8 cellular contexts compared by ENCODE assay signal in the genomic region with DNA sequence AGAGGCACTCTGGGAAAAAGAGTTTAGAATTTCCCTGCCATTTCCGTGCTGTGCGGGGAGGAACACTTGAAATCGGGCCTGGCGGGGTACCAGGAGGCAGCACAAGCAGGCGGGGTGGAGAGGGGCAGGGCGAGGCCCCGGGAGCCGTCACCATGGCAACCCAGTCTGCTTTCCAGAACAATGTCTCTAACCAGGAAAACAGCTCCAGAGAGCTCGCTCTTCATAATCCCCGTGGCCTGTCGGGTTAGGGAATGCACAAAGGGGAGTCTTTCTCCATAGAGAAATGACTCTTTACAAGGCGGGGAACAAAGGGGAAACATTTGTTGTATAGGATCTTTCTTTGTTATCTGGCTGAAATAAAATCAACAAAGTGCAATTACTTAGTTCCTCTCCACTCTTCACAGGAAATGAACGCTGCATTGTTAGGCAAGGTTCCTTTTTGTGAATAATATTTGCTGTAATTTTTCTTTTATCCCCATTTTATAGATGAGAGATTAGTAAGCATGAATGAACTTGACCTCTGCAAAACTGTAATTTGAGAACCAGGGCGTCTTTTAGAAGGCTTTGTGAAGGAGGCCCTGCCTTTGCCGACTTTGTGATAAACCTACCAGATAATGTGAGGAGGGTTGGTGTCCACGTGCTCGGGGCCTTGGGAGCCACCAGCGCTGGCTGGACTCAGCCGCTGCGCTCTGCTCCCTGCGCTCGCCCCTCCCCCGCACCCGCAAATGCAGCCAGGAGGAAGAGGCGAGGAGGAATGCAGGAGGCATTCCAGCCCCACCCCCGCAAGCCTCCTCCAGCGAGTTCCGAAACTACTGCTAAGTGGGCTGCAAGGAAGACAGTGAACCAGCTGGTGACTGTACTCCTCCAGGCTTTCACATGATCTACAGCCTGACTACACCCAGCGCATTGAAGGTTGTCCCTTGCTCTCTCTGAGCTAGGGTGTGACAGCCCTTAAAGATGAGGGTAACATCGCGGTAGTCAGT.
A peak's percentile ranks its signal among the peaks of the same experiment; 100 is the strongest.
DNase-seq lines count a peak whose midpoint lies in the region; ATAC-seq, FAIRE-seq and TF ChIP-seq lines count a peak whose summit lies in the region.

No MANE protein-coding gene starts in this region.

- ATAC-seq in HG02588 (IDR thresholded peaks at IDR 0.05; ENCODE audit: unreplicated experiment) = no peak

- H3K9me3 Mint-ChIP-seq in Caco-2 (ENCODE audit: unreplicated experiment) (peaks cover 54% of the 10 kb centered on the region), brain (peaks cover 49 to 72% (median 67%) of the 10 kb centered on the region in 5 experiments)

- no peaks in the 10 kb centered on the region for H3K27me3 ChIP-seq in Caco-2 (replicated peaks; ENCODE audit: control insufficient read depth, insufficient read depth, low read length)
- no peaks in the 10 kb centered on the region for H3K27me3 ChIP-seq in iPS DF 6.9 (ENCODE audit: control insufficient read depth, insufficient read depth, low read length)

- H3K4me3 ChIP-seq in Caco-2 (ENCODE audit: low read depth, low read length) (no peak overlapping the region), iPS DF 6.9 (ENCODE audit: low read length) (no peak overlapping the region)

- H3K4me3 Mint-ChIP-seq in Caco-2 (ENCODE audit: unreplicated experiment) (no peak overlapping the region), brain (peak overlapping the region; percentile 46 to 68 (median 61))

- H3K36me3 ChIP-seq in Caco-2 (ENCODE audit: control insufficient read depth, insufficient read depth, low read length) = no peaks in the 10 kb centered on the region
- H3K36me3 ChIP-seq in iPS DF 6.9 (ENCODE audit: control insufficient read depth, insufficient read depth, low read length) = no peaks in the 10 kb centered on the region

- H3K27ac Mint-ChIP-seq in Caco-2 (ENCODE audit: unreplicated experiment) = no peak overlapping the region
- H3K27ac Mint-ChIP-seq in brain = peak overlapping the region; percentile 82 to 94 (median 92)

- POLR2A ChIA-PET in Caco-2 (lab: Charles Lee) = no interaction called here

- FAIRE-seq in D721Med (lab: Jason Lieb, UNC) = no peak

- peaks cover 12% of the 10 kb centered on the region for H3K4me1 Mint-ChIP-seq in Caco-2 (ENCODE audit: low read depth, unreplicated experiment)
- peaks cover 64% of the 10 kb centered on the region for H3K4me1 Mint-ChIP-seq in brain

- WGBS in iPS DF 6.9 (ENCODE audit: insufficient coverage, insufficient read length) = no CpG with 5 or more reads among the region's 31 CpGs

- TF ChIP-seq CTCF in Caco-2 (IDR thresholded peaks at IDR 0.05; ENCODE audit: insufficient read depth in 1 of 2, low read depth in 1 of 2, low read length in 1 of 2, severe bottlenecking in 1 of 2, unreplicated experiment in 1 of 2) (no peak), brain (conservative IDR thresholded peaks at IDR 0.05) (no peak), D721Med (IDR thresholded peaks at IDR 0.05; ENCODE audit: insufficient read depth, missing control alignments) (no peak)

- no peak overlapping the region for H3K27ac ChIP-seq in iPS DF 6.9 (ENCODE audit: low read length)

- H3K4me1 ChIP-seq in Caco-2 = peaks cover 22% of the 10 kb centered on the region
- peaks cover 10% of the 10 kb centered on the region; the same call in 1 of the 2 replicates for H3K4me1 ChIP-seq in iPS DF 6.9 (ENCODE audit: control insufficient read depth, insufficient read depth, low read length)

- H3K27me3 Mint-ChIP-seq in Caco-2 (ENCODE audit: insufficient read depth, unreplicated experiment) (no peaks in the 10 kb centered on the region), brain (no peaks in the 10 kb centered on the region)

- no TSS peak for BruUV-seq in Caco-2 (replicated peaks; lab: Mats Ljungman, UMichigan)

- H3K9me3 ChIP-seq in Caco-2 (peaks cover 42% of the 10 kb centered on the region), iPS DF 6.9 (ENCODE audit: control insufficient read depth, insufficient read depth, low read length) (no peaks in the 10 kb centered on the region)

- intact Hi-C loops in Caco-2 (cut with micrococcal nuclease; ENCODE audit: unreplicated experiment) = no loop called here

- peak; percentile 23 to 48 for DNase-seq in Caco-2
- DNase-seq in NCI-H146 treated with DMSO at 0.1 percent for 48 hours (lab: John Stamatoyannopoulos, UW; ENCODE audit: unreplicated experiment) = peak; percentile 91
- peak; percentile 89 for DNase-seq in iPS DF 6.9 (ENCODE audit: low read depth, low spot score)
- DNase-seq in pulmonary artery endothelial cell (ENCODE audit: low read depth, low spot score) = peak; percentile 78
- DNase-seq in D721Med (ENCODE audit: insufficient read length, low spot score) = no peak
- no peak for DNase-seq in NCI-H526 treated with DMSO at 0.1 percent for 48 hours (lab: John Stamatoyannopoulos, UW)

- CTCF ChIA-PET in Caco-2 (lab: Charles Lee) = no interaction called here

- H3K36me3 Mint-ChIP-seq in Caco-2 (ENCODE audit: insufficient read depth, unreplicated experiment) (peaks cover 11% of the 10 kb centered on the region), brain (peaks cover 56% of the 10 kb centered on the region)

Comparison
In these comparisons a context has a peak if more than half of its experiments do, and no peak if none do; other contexts are left out.
1. DNase-seq: peak in Caco-2 (2 of 2), NCI-H146 treated with DMSO at 0.1 percent for 48 hours (single experiment), iPS DF 6.9 (single experiment) and pulmonary artery endothelial cell (single experiment); none in D721Med (single experiment) and NCI-H526 treated with DMSO at 0.1 percent for 48 hours (single experiment).